In genomic region chr6:36676142-36677058, GRCh38 we compare ENCODE assay signal across 8 cellular contexts. TPM values are rescaled to one million over a fixed set of nuclear protein-coding genes. Genes with fewer than 3 reads are reported as not detected.
DNase-seq lines count a peak whose midpoint lies in the region; ATAC-seq and TF ChIP-seq lines count a peak whose summit lies in the region.

No MANE protein-coding gene starts in this region.

- 0 out of 2 replicates have a peak, but pooled peaks cover 5% of the 10 kb centered on the region for H3K36me3 ChIP-seq in ES-I3 (ENCODE audit: insufficient read depth, low read length)

- ATAC-seq in HG03108 (IDR thresholded peaks at IDR 0.05; ENCODE audit: unreplicated experiment) (no peak), HG03571 (IDR thresholded peaks at IDR 0.05; ENCODE audit: unreplicated experiment) (no peak), GM18520 (IDR thresholded peaks at IDR 0.05; ENCODE audit: unreplicated experiment) (no peak)

- H3K4me3 Mint-ChIP-seq in chondrocyte (ENCODE audit: unreplicated experiment): peak overlapping the region; percentile 50
- H3K4me3 Mint-ChIP-seq in osteocyte (ENCODE audit: unreplicated experiment): peak overlapping the region; percentile 44

- H3K27me3 Mint-ChIP-seq in chondrocyte (ENCODE audit: low read depth) (no peaks in the 10 kb centered on the region), osteocyte (ENCODE audit: unreplicated experiment) (no peaks in the 10 kb centered on the region)

- peaks cover 17% of the 10 kb centered on the region; the same call in 1 of the 2 replicates for H3K4me1 ChIP-seq in ES-I3 (ENCODE audit: insufficient read depth, low read length)

- H3K27ac Mint-ChIP-seq in chondrocyte (ENCODE audit: unreplicated experiment): peak overlapping the region; percentile 99
- H3K27ac Mint-ChIP-seq in osteocyte (ENCODE audit: unreplicated experiment): peak overlapping the region; percentile 96

- peaks cover 46% of the 10 kb centered on the region for H3K4me1 Mint-ChIP-seq in chondrocyte (ENCODE audit: low read depth)
- peaks cover 45% of the 10 kb centered on the region for H3K4me1 Mint-ChIP-seq in osteocyte (ENCODE audit: unreplicated experiment)

- DNase-seq in NCI-H146 treated with DMSO at 0.1 percent for 48 hours (lab: John Stamatoyannopoulos, UW; ENCODE audit: unreplicated experiment) (peak; percentile 50), chondrocyte (ENCODE audit: low spot score) (no peak), osteocyte (ENCODE audit: extremely low spot score, unreplicated experiment) (no peak), hippocampal formation (lab: John Stamatoyannopoulos, UW) (no peak)

- H3K9ac ChIP-seq in ES-I3 (ENCODE audit: low read depth, low read length): peak overlapping the region; percentile 78

- H3K9me3 ChIP-seq in ES-I3 (ENCODE audit: control insufficient read depth, insufficient read depth, low read length): no peaks in the 10 kb centered on the region

- peaks cover 6% of the 10 kb centered on the region for H3K36me3 Mint-ChIP-seq in chondrocyte (ENCODE audit: low read depth)
- peaks cover 3% of the 10 kb centered on the region for H3K36me3 Mint-ChIP-seq in osteocyte (ENCODE audit: unreplicated experiment)

- TF ChIP-seq CTCF in chondrocyte (IDR thresholded peaks at IDR 0.05) (no peak), osteocyte (IDR thresholded peaks at IDR 0.05) (no peak)

- H3K9me3 Mint-ChIP-seq in chondrocyte (ENCODE audit: low read depth) (no peaks in the 10 kb centered on the region), osteocyte (ENCODE audit: unreplicated experiment) (no peaks in the 10 kb centered on the region)

RNA-seq across cellular contexts. Expression of gene CDKN1A, which starts 2.1 kb away (rescaled TPM):
- 230 to 303 TPM (median 301 TPM) in 3 replicates for total RNA-seq in chondrocyte
- total RNA-seq in osteocyte: 161 and 201 TPM in 2 replicates

RNA-seq across cellular contexts. Expression of gene RAB44, which starts 21.2 kb away (rescaled TPM):
- total RNA-seq in chondrocyte: not detected in 3 replicates
- not detected in 2 replicates for total RNA-seq in osteocyte
